Comparison of ENCODE assay signal across 19 cellular contexts in genomic region chr13:48429036-48429435, GRCh38. TPM values are rescaled to one million over a fixed set of nuclear protein-coding genes. Genes with fewer than 3 reads are reported as not detected.
A peak's percentile ranks its signal among the peaks of the same experiment; 100 is the strongest.
DNase-seq lines count a peak whose midpoint lies in the region; ATAC-seq and TF ChIP-seq lines count a peak whose summit lies in the region.
"Had no signal": no experiment of that assay in that cellular context is flagged by ENCODE, and none has a peak within 500 bp of the region (broad histone marks: within the 10 kb centered on the region; RNA-seq: fewer than 3 reads in every experiment).

No MANE protein-coding gene starts in this region.

- H3K9me3 ChIP-seq in KOPT-K1 (ENCODE audit: insufficient read depth, low read length, poor library complexity, severe bottlenecking): no peaks in the 10 kb centered on the region
- H3K9me3 ChIP-seq: BLaER1, SJSA1 had no signal

- H3K27ac ChIP-seq in KOPT-K1 (ENCODE audit: low read depth, low read length, poor library complexity, severe bottlenecking): peak overlapping the region; percentile 14
- H3K27ac ChIP-seq: BLaER1, SJSA1 had no signal

- H3K27me3 Mint-ChIP-seq in activated naive CD4-positive, alpha-beta T cell treated with anti-CD3 and anti-CD28 coated beads, Interleukin-2, amount 10 ng/mL, durations not matched to agents 7 days and 5 days: no peaks in the 10 kb centered on the region
- H3K27me3 Mint-ChIP-seq in chondrocyte (ENCODE audit: low read depth): no peaks in the 10 kb centered on the region
- H3K27me3 Mint-ChIP-seq: IgD-negative memory B cell had no signal

- H3K9me3 Mint-ChIP-seq in activated naive CD4-positive, alpha-beta T cell treated with anti-CD3 and anti-CD28 coated beads, Interleukin-2, amount 50 U/mL, for 72 hours: peaks cover 5 to 7% of the 10 kb centered on the region in 2 donors
- peaks cover 4% of the 10 kb centered on the region for H3K9me3 Mint-ChIP-seq in activated naive CD4-positive, alpha-beta T cell treated with anti-CD3 and anti-CD28 coated beads, Interleukin-2, amount 10 ng/mL, durations not matched to agents 7 days and 5 days
- H3K9me3 Mint-ChIP-seq in chondrocyte (ENCODE audit: low read depth): no peaks in the 10 kb centered on the region
- H3K9me3 Mint-ChIP-seq: CD8-positive, alpha-beta T cell; IgD-negative memory B cell had no signal

- H3K36me3 ChIP-seq in KOPT-K1 (ENCODE audit: insufficient read depth, low read length): peaks cover 52% of the 10 kb centered on the region

- H3K36me3 Mint-ChIP-seq in activated naive CD4-positive, alpha-beta T cell treated with anti-CD3 and anti-CD28 coated beads, Interleukin-2, amount 50 U/mL, for 72 hours: peaks cover 5 to 20% of the 10 kb centered on the region in 2 donors
- H3K36me3 Mint-ChIP-seq in activated naive CD4-positive, alpha-beta T cell treated with anti-CD3 and anti-CD28 coated beads, Interleukin-2, amount 10 ng/mL, durations not matched to agents 7 days and 5 days: peaks cover 32% of the 10 kb centered on the region
- peaks cover 4% of the 10 kb centered on the region for H3K36me3 Mint-ChIP-seq in chondrocyte (ENCODE audit: low read depth)

- CTCF ChIA-PET in activated naive CD4-positive, alpha-beta T cell treated with anti-CD3 and anti-CD28 coated beads, Interleukin-2, amount 10 ng/mL, durations not matched to agents 7 days and 5 days (lab: Charles Lee): no interaction called here

- no peak for DNase-seq in activated naive CD4-positive, alpha-beta T cell treated with anti-CD3 and anti-CD28 coated beads, Interleukin-2, amount 50 U/mL, for 72 hours (ENCODE audit: low spot score in 2 of 2)
- DNase-seq in activated naive CD4-positive, alpha-beta T cell treated with anti-CD3 and anti-CD28 coated beads, Interleukin-2, amount 10 ng/mL, durations not matched to agents 7 days and 5 days: no peak
- DNase-seq in chondrocyte (ENCODE audit: low spot score) (no peak), DMS153 treated with DMSO at 0.1 percent for 48 hours (lab: John Stamatoyannopoulos, UW; ENCODE audit: unreplicated experiment) (no peak)
- DNase-seq in stimulated activated naive CD4-positive, alpha-beta T cell (lab: John Stamatoyannopoulos, UW): no peak
- DNase-seq in activated CD8-positive, alpha-beta memory T cell treated with anti-CD3 and anti-CD28 coated beads for 24 hours: no peak
- DNase-seq: CD8-positive, alpha-beta T cell; Karpas-422; NCI-H1694 treated with DMSO at 0.1 percent for 48 hours; NCI-H2081 treated with DMSO at 0.1 percent for 48 hours; NCI-H2171 treated with DMSO at 0.1 percent for 48 hours; NCI-H446 treated with DMSO at 0.1 percent for 48 hours; NCI-H526 treated with DMSO at 0.1 percent for 48 hours had no signal

- H3K4me3 Mint-ChIP-seq in activated naive CD4-positive, alpha-beta T cell treated with anti-CD3 and anti-CD28 coated beads, Interleukin-2, amount 10 ng/mL, durations not matched to agents 7 days and 5 days: no peak overlapping the region
- no peak overlapping the region for H3K4me3 Mint-ChIP-seq in chondrocyte (ENCODE audit: unreplicated experiment)
- H3K4me3 Mint-ChIP-seq: CD8-positive, alpha-beta T cell had no signal

- no peak for TF ChIP-seq CTCF in chondrocyte (IDR thresholded peaks at IDR 0.05)

- H3K4me1 Mint-ChIP-seq in activated naive CD4-positive, alpha-beta T cell treated with anti-CD3 and anti-CD28 coated beads, Interleukin-2, amount 10 ng/mL, durations not matched to agents 7 days and 5 days: peaks cover 31% of the 10 kb centered on the region
- H3K4me1 Mint-ChIP-seq in chondrocyte (ENCODE audit: low read depth): peaks cover 32% of the 10 kb centered on the region

- peak; percentile 24 to 46 for ATAC-seq in activated naive CD4-positive, alpha-beta T cell treated with anti-CD3 and anti-CD28 coated beads, Interleukin-2, amount 50 U/mL, for 72 hours
- ATAC-seq: CD8-positive, alpha-beta T cell; Right ventricle myocardium inferior had no signal

- H3K27ac Mint-ChIP-seq in activated naive CD4-positive, alpha-beta T cell treated with anti-CD3 and anti-CD28 coated beads, Interleukin-2, amount 50 U/mL, for 72 hours: no peak overlapping the region
- H3K27ac Mint-ChIP-seq in activated naive CD4-positive, alpha-beta T cell treated with anti-CD3 and anti-CD28 coated beads, Interleukin-2, amount 10 ng/mL, durations not matched to agents 7 days and 5 days: no peak overlapping the region
- peak overlapping the region; percentile 24 for H3K27ac Mint-ChIP-seq in chondrocyte (ENCODE audit: unreplicated experiment)
- H3K27ac Mint-ChIP-seq: CD8-positive, alpha-beta T cell; IgD-negative memory B cell had no signal

RNA-seq across cellular contexts. Expression of gene LPAR6, which starts 16.1 kb away (rescaled TPM):
- total RNA-seq in activated naive CD4-positive, alpha-beta T cell treated with anti-CD3 and anti-CD28 coated beads, Interleukin-2, amount 50 U/mL, for 72 hours: 10 to 100 TPM; 12.0 to 12.5 TPM
- total RNA-seq in chondrocyte: 3.9 to 5.4 TPM (median 4.1 TPM) in 3 replicates
- total RNA-seq: G401 had no signal
